ENCODE assay signal across 10 cellular contexts in genomic region chr3:141530133-141530768, GRCh38. TPM values are rescaled to one million over a fixed set of nuclear protein-coding genes. Genes with fewer than 3 reads are reported as not detected.
A peak's percentile ranks its signal among the peaks of the same experiment; 100 is the strongest.
DNase-seq lines count a peak whose midpoint lies in the region; ATAC-seq and TF ChIP-seq lines count a peak whose summit lies in the region.
"Had no signal": no experiment of that assay in that cellular context is flagged by ENCODE, and none has a peak within 500 bp of the region (broad histone marks: within the 10 kb centered on the region; RNA-seq: fewer than 3 reads in every experiment).

No MANE protein-coding gene starts in this region.

- POLR2A ChIA-PET in activated CD4-positive, alpha-beta memory T cell treated with anti-CD3 and anti-CD28 coated beads, Interleukin-2, amount 10 ng/mL, durations not matched to agents 7 days and 5 days (lab: Charles Lee): interaction anchor here (0.8 to 1.4 kb wide), 4 partner anchors 14 to 43 kb away, joined by 3 to 4 read pairs (median 3); no protein-coding TSS in a partner anchor

- DNase-seq in activated T-cell treated with anti-CD3 and anti-CD28 coated beads, Interleukin-2, amount 50 U/mL, for 24 hours: no peak
- no peak for DNase-seq in activated T-cell treated with anti-CD3 and anti-CD28 coated beads, Interleukin-2, amount 50 U/mL, for 1 hour
- DNase-seq in activated CD4-positive, alpha-beta memory T cell treated with anti-CD3 and anti-CD28 coated beads, Interleukin-2, amount 10 ng/mL, durations not matched to agents 7 days and 5 days: no peak
- peak; percentile 87 for DNase-seq in fibroblast of villous mesenchyme (ENCODE audit: low read depth)
- peak; percentile 80 for DNase-seq in stromal cell of bone marrow (ENCODE audit: low read depth)
- no peak for DNase-seq in endodermal cell
- DNase-seq in SHP77 (lab: John Stamatoyannopoulos, UW): no peak
- DNase-seq: DMS79 had no signal

- WGBS in endodermal cell (ENCODE audit: insufficient coverage in 1 of 2, insufficient read length in 1 of 2), 2 experiments: 91% methylated on average over 2 of the region's 2 CpGs; no CpG with 5 or more reads in 1 of the 2 experiments

- peak overlapping the region; percentile 20 for H3K4me3 ChIP-seq in fibroblast of villous mesenchyme (ENCODE audit: low read depth, low read length)
- no peak overlapping the region for H3K4me3 ChIP-seq in endodermal cell (ENCODE audit: low read length)
- H3K4me3 ChIP-seq: lung had no signal

- TF ChIP-seq CTCF in fibroblast of villous mesenchyme (IDR thresholded peaks at IDR 0.05; ENCODE audit: insufficient read depth, low read depth, low read length) (no peak), endodermal cell (conservative IDR thresholded peaks at IDR 0.05) (no peak)

- H3K9ac ChIP-seq in endodermal cell (ENCODE audit: extremely low read depth, low read length, poor library complexity, severe bottlenecking): no peak overlapping the region

- CTCF ChIA-PET in activated CD4-positive, alpha-beta memory T cell treated with anti-CD3 and anti-CD28 coated beads, Interleukin-2, amount 10 ng/mL, durations not matched to agents 7 days and 5 days (lab: Charles Lee): no interaction called here

- H3K9me3 Mint-ChIP-seq in activated T-cell treated with anti-CD3 and anti-CD28 coated beads, Interleukin-2, amount 50 U/mL, for 24 hours: peaks cover 5% of the 10 kb centered on the region
- H3K9me3 Mint-ChIP-seq in activated CD4-positive, alpha-beta memory T cell treated with anti-CD3 and anti-CD28 coated beads, Interleukin-2, amount 10 ng/mL, durations not matched to agents 7 days and 5 days: peaks cover 1% of the 10 kb centered on the region
- H3K9me3 Mint-ChIP-seq in endodermal cell: peaks cover 1% of the 10 kb centered on the region

- ATAC-seq in GM19351 (IDR thresholded peaks at IDR 0.05; ENCODE audit: unreplicated experiment): no peak

- H3K27ac Mint-ChIP-seq in activated T-cell treated with anti-CD3 and anti-CD28 coated beads, Interleukin-2, amount 50 U/mL, for 24 hours: peak overlapping the region; percentile 92
- peak overlapping the region; percentile 18 for H3K27ac Mint-ChIP-seq in activated CD4-positive, alpha-beta memory T cell treated with anti-CD3 and anti-CD28 coated beads, Interleukin-2, amount 10 ng/mL, durations not matched to agents 7 days and 5 days
- no peak overlapping the region for H3K27ac Mint-ChIP-seq in endodermal cell

- H3K27me3 ChIP-seq in endodermal cell (ENCODE audit: control insufficient read depth, insufficient read depth, low read length, poor library complexity, severe bottlenecking): no peaks in the 10 kb centered on the region

- peaks cover 76% of the 10 kb centered on the region for H3K4me1 Mint-ChIP-seq in activated T-cell treated with anti-CD3 and anti-CD28 coated beads, Interleukin-2, amount 50 U/mL, for 24 hours (ENCODE audit: low read depth)
- peaks cover 38% of the 10 kb centered on the region for H3K4me1 Mint-ChIP-seq in activated CD4-positive, alpha-beta memory T cell treated with anti-CD3 and anti-CD28 coated beads, Interleukin-2, amount 10 ng/mL, durations not matched to agents 7 days and 5 days
- H3K4me1 Mint-ChIP-seq in endodermal cell: no peaks in the 10 kb centered on the region

- peaks cover 7% of the 10 kb centered on the region for H3K9me3 ChIP-seq in endodermal cell (ENCODE audit: control insufficient read depth, low read length)

- H3K36me3 Mint-ChIP-seq in activated T-cell treated with anti-CD3 and anti-CD28 coated beads, Interleukin-2, amount 50 U/mL, for 24 hours (ENCODE audit: low read depth): peaks cover 70% of the 10 kb centered on the region
- peaks cover 60% of the 10 kb centered on the region for H3K36me3 Mint-ChIP-seq in activated CD4-positive, alpha-beta memory T cell treated with anti-CD3 and anti-CD28 coated beads, Interleukin-2, amount 10 ng/mL, durations not matched to agents 7 days and 5 days (ENCODE audit: low read depth)
- H3K36me3 Mint-ChIP-seq in endodermal cell (ENCODE audit: low read depth): peaks cover 14% of the 10 kb centered on the region

- H3K4me1 ChIP-seq in endodermal cell (ENCODE audit: control insufficient read depth, insufficient read depth, low read length): no peaks in the 10 kb centered on the region

- H3K27me3 Mint-ChIP-seq in activated T-cell treated with anti-CD3 and anti-CD28 coated beads, Interleukin-2, amount 50 U/mL, for 24 hours: no peaks in the 10 kb centered on the region
- H3K27me3 Mint-ChIP-seq in activated CD4-positive, alpha-beta memory T cell treated with anti-CD3 and anti-CD28 coated beads, Interleukin-2, amount 10 ng/mL, durations not matched to agents 7 days and 5 days: no peaks in the 10 kb centered on the region
- H3K27me3 Mint-ChIP-seq in endodermal cell (ENCODE audit: insufficient read depth): no peaks in the 10 kb centered on the region

- peak overlapping the region; percentile 51 for H3K4me3 Mint-ChIP-seq in activated T-cell treated with anti-CD3 and anti-CD28 coated beads, Interleukin-2, amount 50 U/mL, for 24 hours
- H3K4me3 Mint-ChIP-seq in activated CD4-positive, alpha-beta memory T cell treated with anti-CD3 and anti-CD28 coated beads, Interleukin-2, amount 10 ng/mL, durations not matched to agents 7 days and 5 days: no peak overlapping the region
- no peak overlapping the region for H3K4me3 Mint-ChIP-seq in endodermal cell

- no peak overlapping the region for H3K27ac ChIP-seq in endodermal cell (ENCODE audit: low read depth, low read length)

- H3K36me3 ChIP-seq in endodermal cell (ENCODE audit: control insufficient read depth, insufficient read depth, low read length): peaks cover 34% of the 10 kb centered on the region

RNA-seq across cellular contexts. Expression of gene RASA2, which starts 43.4 kb away (rescaled TPM):
- total RNA-seq in activated CD4-positive, alpha-beta memory T cell treated with anti-CD3 and anti-CD28 coated beads, Interleukin-2, amount 10 ng/mL, durations not matched to agents 7 days and 5 days: 10 to 100 TPM; 53.7 to 54.5 TPM
- total RNA-seq in fibroblast of villous mesenchyme (11.3 and 18.1 TPM in 2 replicates), endodermal cell (10 to 100 TPM; 20.5 to 25.0 TPM)
- 15.8 TPM for polyA plus RNA-seq in endodermal cell (2013, experiment 1 of 2)
- polyA plus RNA-seq in endodermal cell (2013, experiment 2 of 2): 14.9 TPM

Comparison
In these comparisons a context has a peak if more than half of its experiments do, and no peak if none do; other contexts are left out.
1. DNase-seq: peak in fibroblast of villous mesenchyme (single experiment) and stromal cell of bone marrow (single experiment); none in activated T-cell treated with anti-CD3 and anti-CD28 coated beads, Interleukin-2, amount 50 U/mL, for 24 hours (single experiment), activated T-cell treated with anti-CD3 and anti-CD28 coated beads, Interleukin-2, amount 50 U/mL, for 1 hour (single experiment), activated CD4-positive, alpha-beta memory T cell treated with anti-CD3 and anti-CD28 coated beads, Interleukin-2, amount 10 ng/mL, durations not matched to agents 7 days and 5 days (single experiment), endodermal cell (single experiment) and SHP77 (0 of 2).